ENCODE assay signal across 1 cellular context in genomic region chr1:93598396-93598795, GRCh38.
TF ChIP-seq lines count a peak whose summit lies in the region.

No MANE protein-coding gene starts in this region.

TF ChIP-seq in GM23338, 12 proteins besides CTCF, POLR2A, EP300 and RAD21:
- no peak for TF ChIP-seq ETS1 (IDR thresholded peaks at IDR 0.05)
- no peak for TF ChIP-seq ZNF331 (CRISPR knock-in tag; IDR thresholded peaks at IDR 0.05; ENCODE audit: low read depth)
- TF ChIP-seq POLR2AphosphoS5 (IDR thresholded peaks at IDR 0.05; ENCODE audit: low read depth), result no peak
- TF ChIP-seq REST (IDR thresholded peaks at IDR 0.05; ENCODE audit: unreplicated experiment), result no peak
- no peak for TF ChIP-seq EZH2 (IDR thresholded peaks at IDR 0.05; ENCODE audit: low read depth, unreplicated experiment)
- TF ChIP-seq ZNF114 (CRISPR knock-in tag; IDR thresholded peaks at IDR 0.05), result no peak
- no peak for TF ChIP-seq STAT1 (IDR thresholded peaks at IDR 0.05; ENCODE audit: unreplicated experiment)
- no peak for TF ChIP-seq EZH2phosphoT487 (IDR thresholded peaks at IDR 0.05; ENCODE audit: unreplicated experiment)
- TF ChIP-seq JUNB (IDR thresholded peaks at IDR 0.05; ENCODE audit: unreplicated experiment), result no peak
- TF ChIP-seq CREB1 (CRISPR knock-in tag; IDR thresholded peaks at IDR 0.05; ENCODE audit: low read depth), result no peak
- TF ChIP-seq ZNF462 (CRISPR knock-in tag; IDR thresholded peaks at IDR 0.05), result no peak
- TF ChIP-seq NANOG (IDR thresholded peaks at IDR 0.05; ENCODE audit: borderline replicate concordance), result no peak
